8 cellular contexts compared by ENCODE assay signal in the genomic region with DNA sequence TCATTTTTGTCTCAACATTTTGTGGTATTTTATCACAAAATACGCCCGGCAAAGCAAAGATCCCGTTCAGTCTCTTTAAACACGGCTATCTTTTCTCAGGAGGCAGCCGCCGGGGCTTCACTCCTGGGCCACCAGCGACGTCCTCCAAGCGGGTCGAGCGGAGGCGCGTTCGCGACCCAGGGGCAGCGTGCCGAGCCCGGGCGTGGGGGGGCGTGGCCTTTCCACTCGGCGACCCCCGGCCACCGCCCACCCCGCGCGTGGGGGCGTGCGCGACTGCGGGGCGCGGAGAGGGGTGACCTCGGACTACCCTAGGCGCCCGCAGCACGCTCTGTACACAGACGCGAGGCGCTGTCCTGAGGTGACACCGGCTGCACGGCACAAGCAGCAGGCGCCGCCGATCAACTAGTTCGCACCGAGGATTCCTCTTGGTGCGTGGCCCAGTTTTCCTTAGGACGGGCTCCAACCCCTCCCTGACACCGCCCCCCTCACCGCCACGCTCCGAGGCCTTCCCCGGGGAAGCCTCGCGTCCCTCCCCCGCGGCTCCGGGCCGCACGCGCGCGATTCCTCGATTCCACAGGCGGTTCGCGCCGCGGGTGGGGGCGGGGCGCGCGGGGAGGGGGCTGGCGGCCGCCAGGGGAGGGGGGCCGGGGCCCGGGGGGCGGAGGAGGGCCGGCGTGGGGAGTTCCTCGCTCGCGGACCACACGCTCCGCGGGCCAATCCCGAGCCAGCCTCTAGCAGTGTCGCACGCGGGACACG. TPM values are rescaled to one million over a fixed set of nuclear protein-coding genes. Genes with fewer than 3 reads are reported as not detected.
DNase-seq lines count a peak whose midpoint lies in the region; ATAC-seq and TF ChIP-seq lines count a peak whose summit lies in the region.

No MANE protein-coding gene starts in this region.

- H2AFZ ChIP-seq in smooth muscle cell (ENCODE audit: low read depth): peak overlapping the region; percentile 97

- peaks cover 26% of the 10 kb centered on the region for H3K4me1 Mint-ChIP-seq in T-helper 17 cell

- H3K4me1 ChIP-seq in smooth muscle cell (ENCODE audit: low read depth): peaks cover 9% of the 10 kb centered on the region

- WGBS in smooth muscle cell (ENCODE audit: low lambda C conversion rate): under 1% methylated on average over 54 of the region's 92 CpGs

- peak overlapping the region; percentile 72 for H3K9ac ChIP-seq in smooth muscle cell (ENCODE audit: low read depth)

- no peaks in the 10 kb centered on the region for H3K9me3 ChIP-seq in T-helper 17 cell (ENCODE audit: control insufficient read depth, low read length, poor library complexity, severe bottlenecking)
- H3K9me3 ChIP-seq in smooth muscle cell (replicated peaks; ENCODE audit: low read depth): no peaks in the 10 kb centered on the region

- H3K27me3 Mint-ChIP-seq in T-helper 17 cell: peaks cover under 1% of the 10 kb centered on the region

- H3K27ac Mint-ChIP-seq in T-helper 17 cell: peak overlapping the region; percentile 98

- peak overlapping the region; percentile 84 for H3K4me2 ChIP-seq in smooth muscle cell

- no peaks in the 10 kb centered on the region for H3K36me3 ChIP-seq in smooth muscle cell (ENCODE audit: low read depth)

- DNase-seq in DMS114 treated with DMSO at 0.1 percent for 48 hours (lab: John Stamatoyannopoulos, UW; ENCODE audit: unreplicated experiment) (peak; percentile 30), Kasumi-1 (lab: John Stamatoyannopoulos, UW) (peak; percentile 58 to 74), T-helper 17 cell (peak in 1 of 3 donors; percentile 47), T47D (ENCODE audit: low read depth in 1 of 2, low spot score in 1 of 2) (peak; percentile 72 to 88), iPS-NIHi11 (ENCODE audit: low spot score) (peak; percentile 52), smooth muscle cell (lab: John Stamatoyannopoulos, UW; ENCODE audit: unreplicated experiment) (no peak), KG1 (lab: John Stamatoyannopoulos, UW) (no peak)

- ATAC-seq in GM21529 (IDR thresholded peaks at IDR 0.05; ENCODE audit: unreplicated experiment) (peak; percentile 18), T-helper 17 cell (peak; percentile 22)

- peaks cover 21% of the 10 kb centered on the region for H3F3A ChIP-seq in smooth muscle cell (ENCODE audit: low read depth)

- H4K20me1 ChIP-seq in smooth muscle cell (ENCODE audit: low read depth): peaks cover 26% of the 10 kb centered on the region

- peaks cover 16% of the 10 kb centered on the region for H3K79me2 ChIP-seq in smooth muscle cell (ENCODE audit: low read depth)

- peak overlapping the region; percentile 87 for H3K4me3 ChIP-seq in smooth muscle cell

- peak overlapping the region; percentile 71 for H3K27ac ChIP-seq in smooth muscle cell (ENCODE audit: low read depth)

- in situ Hi-C loops in T47D (cut with HindIII; ENCODE audit: low pct_unique_long_range_greater_than_20kb, low sequenced_read_pairs): no loop called here

- H3K36me3 Mint-ChIP-seq in T-helper 17 cell (ENCODE audit: low read depth): no peaks in the 10 kb centered on the region

- peak overlapping the region; percentile 99 for H3K4me3 Mint-ChIP-seq in T-helper 17 cell

- no peak for TF ChIP-seq CTCF in smooth muscle cell (IDR thresholded peaks at IDR 0.05; ENCODE audit: borderline replicate concordance, insufficient read depth, poor library complexity, severe bottlenecking)

- no peaks in the 10 kb centered on the region for H3K27me3 ChIP-seq in smooth muscle cell (ENCODE audit: low read depth)

RNA-seq across cellular contexts. Expression of a gene that starts 1.1 kb away (rescaled TPM):
- 10 to 100 TPM; 21.9 to 35.5 TPM for total RNA-seq in T-helper 17 cell
- 10.2 TPM in 2 replicates for total RNA-seq in smooth muscle cell
- polyA plus RNA-seq in smooth muscle cell: 5.2 and 8.5 TPM in 2 replicates

Comparison
In these comparisons a context has a peak if more than half of its experiments do, and no peak if none do; other contexts are left out.
1. DNase-seq: peak in DMS114 treated with DMSO at 0.1 percent for 48 hours (single experiment), Kasumi-1 (2 of 2), T47D (2 of 2) and iPS-NIHi11 (single experiment); none in smooth muscle cell (single experiment) and KG1 (single experiment).